In genomic region chr14:35292051-35292769, GRCh38 we compare ENCODE assay signal across 8 cellular contexts. TPM values are rescaled to one million over a fixed set of nuclear protein-coding genes. Genes with fewer than 3 reads are reported as not detected.
A peak's percentile ranks its signal among the peaks of the same experiment; 100 is the strongest.
DNase-seq lines count a peak whose midpoint lies in the region; ATAC-seq and TF ChIP-seq lines count a peak whose summit lies in the region.

TSS of gene PSMA6 (plus strand) at chr14:35292382. CDS start at chr14:35292477, 95 bp downstream.

- no peaks in the 10 kb centered on the region for H3K27me3 ChIP-seq in left ventricle myocardium inferior (ENCODE audit: low read depth)
- H3K27me3 ChIP-seq in prostate gland (replicated peaks; ENCODE audit: insufficient read depth) = no peaks in the 10 kb centered on the region

- peak; percentile 73 for TF ChIP-seq POLR2A in prostate gland (IDR thresholded peaks at IDR 0.05)

- peak; percentile 97 to 99 for DNase-seq in NCI-H187 (lab: John Stamatoyannopoulos, UW)
- peak; percentile 96 to 100 (median 99) for DNase-seq in T-helper 2 cell
- peak; percentile 98 for DNase-seq in left ventricle myocardium inferior
- peak; percentile 99 for DNase-seq in prostate gland (ENCODE audit: low spot score)

- H3K27ac ChIP-seq in angular gyrus (ENCODE audit: low read depth, low read length) = peak within 1 kb of the TSS; percentile 82
- peak within 1 kb of the TSS; percentile 94 for H3K27ac ChIP-seq in left ventricle myocardium inferior (replicated peaks)
- peak within 1 kb of the TSS; percentile 73 to 82 for H3K27ac ChIP-seq in prostate gland
- H3K27ac ChIP-seq in urinary bladder (ENCODE audit: low read depth) = peak within 1 kb of the TSS; percentile 65

- no peaks in the 10 kb centered on the region for H3K36me3 ChIP-seq in left ventricle myocardium inferior
- H3K36me3 ChIP-seq in prostate gland = no peaks in the 10 kb centered on the region
- H3K36me3 ChIP-seq in urinary bladder (ENCODE audit: insufficient read depth) = no peaks in the 10 kb centered on the region

- peaks cover 67% of the 10 kb centered on the region for H3K4me1 ChIP-seq in left ventricle myocardium inferior
- H3K4me1 ChIP-seq in prostate gland (replicated peaks) = peaks cover 6% of the 10 kb centered on the region
- no peaks in the 10 kb centered on the region for H3K4me1 ChIP-seq in urinary bladder (ENCODE audit: insufficient read depth)

- intact Hi-C loops in left ventricle myocardium inferior (cut with micrococcal nuclease) (loop anchor here (5.0 kb wide), 1 partner anchor 115 kb away; no protein-coding TSS in a partner anchor), prostate gland (cut with DNase I) (loop anchor here (1.0 to 10.0 kb wide), 4 partner anchors 45 to 112 kb away; partner anchors contain the start of gene NFKBIA)

- no peak for TF ChIP-seq CTCF in left ventricle myocardium inferior (IDR thresholded peaks at IDR 0.05; ENCODE audit: borderline replicate concordance)
- peak in 1 of 4 experiments; percentile 6 for TF ChIP-seq CTCF in prostate gland (IDR thresholded peaks at IDR 0.05)

- ATAC-seq in GM18498 (IDR thresholded peaks at IDR 0.05; ENCODE audit: unreplicated experiment) (peak; percentile 90), HG02938 (IDR thresholded peaks at IDR 0.05; ENCODE audit: unreplicated experiment) (peak; percentile 80)

- H3K4me3 ChIP-seq in left ventricle myocardium inferior = peak within 1 kb of the TSS; percentile 92
- H3K4me3 ChIP-seq in prostate gland = peak within 1 kb of the TSS; percentile 47 to 59
- peak within 1 kb of the TSS; percentile 95 for H3K4me3 ChIP-seq in urinary bladder (ENCODE audit: low read depth, low read length)

- no peaks in the 10 kb centered on the region for H3K9me3 ChIP-seq in left ventricle myocardium inferior (replicated peaks)
- no peaks in the 10 kb centered on the region for H3K9me3 ChIP-seq in prostate gland

- under 1% methylated on average over 38 of the region's 40 CpGs for WGBS in prostate gland
- under 1% methylated on average over 40 of the region's 40 CpGs for WGBS in urinary bladder

RNA-seq across cellular contexts. Expression of gene PSMA6, which starts in this region (rescaled TPM):
- total RNA-seq in left ventricle myocardium inferior (179 TPM), prostate gland (100 to 1,000 TPM in 1 of 2 donors, 10 to 100 TPM in 1; 84.1 to 181 TPM), urinary bladder (124 TPM)
- 138 TPM for polyA plus RNA-seq in urinary bladder

Comparison
In these comparisons a context has a peak if more than half of its experiments do, and no peak if none do; other contexts are left out.
1. Peak in every context shown above with its lines: DNase-seq, ATAC-seq, H3K4me3 ChIP-seq and H3K27ac ChIP-seq.